14 cellular contexts compared by ENCODE assay signal in genomic region chr14:64444140-64444539, GRCh38. TPM values are rescaled to one million over a fixed set of nuclear protein-coding genes. Genes with fewer than 3 reads are reported as not detected.
DNase-seq lines count a peak whose midpoint lies in the region; ATAC-seq and TF ChIP-seq lines count a peak whose summit lies in the region.
"Had no signal": no experiment of that assay in that cellular context is flagged by ENCODE, and none has a peak within 500 bp of the region (broad histone marks: within the 10 kb centered on the region; RNA-seq: fewer than 3 reads in every experiment).

No MANE protein-coding gene starts in this region.

- peak overlapping the region; percentile 69 for H3K27ac ChIP-seq in temporal lobe (ENCODE audit: low read depth, low read length)
- H3K27ac ChIP-seq: thyroid gland had no signal

- H3K9me3 ChIP-seq in T-helper 17 cell (ENCODE audit: control insufficient read depth, low read length, poor library complexity, severe bottlenecking): no peaks in the 10 kb centered on the region
- H3K9me3 ChIP-seq: A549, colonic mucosa, thyroid gland had no signal

- peaks cover 48% of the 10 kb centered on the region for H3K4me1 Mint-ChIP-seq in activated CD8-positive, alpha-beta memory T cell treated with anti-CD3 and anti-CD28 coated beads, Interleukin-2, amount 10 ng/mL, durations not matched to agents 7 days and 5 days
- H3K4me1 Mint-ChIP-seq in T-helper 17 cell: peaks cover 20% of the 10 kb centered on the region
- H3K4me1 Mint-ChIP-seq in effector memory CD8-positive, alpha-beta T cell (ENCODE audit: low read depth in 2 of 2): peaks cover 26 to 31% of the 10 kb centered on the region in 2 donors

- H3K27ac Mint-ChIP-seq in activated CD8-positive, alpha-beta memory T cell treated with anti-CD3 and anti-CD28 coated beads, Interleukin-2, amount 10 ng/mL, durations not matched to agents 7 days and 5 days: peak overlapping the region; percentile 90
- H3K27ac Mint-ChIP-seq in T-helper 17 cell: peak overlapping the region; percentile 87
- H3K27ac Mint-ChIP-seq in effector memory CD8-positive, alpha-beta T cell: peak overlapping the region; percentile 87 to 97

- DNase-seq in activated CD8-positive, alpha-beta memory T cell treated with anti-CD3 and anti-CD28 coated beads, Interleukin-2, amount 10 ng/mL, durations not matched to agents 7 days and 5 days: no peak
- DNase-seq in activated CD8-positive, alpha-beta memory T cell treated with anti-CD3 and anti-CD28 coated beads, Interleukin-2, amount 50 U/mL, for 4 hours: no peak
- DNase-seq in T-helper 17 cell (no peak), foreskin fibroblast (no peak), omental fat pad (ENCODE audit: low spot score) (no peak)
- no peak for DNase-seq in effector memory CD8-positive, alpha-beta T cell
- DNase-seq: colonic mucosa, NCI-H1417, T1000, thyroid gland had no signal

- no peak overlapping the region for H3K4me3 ChIP-seq in foreskin fibroblast (ENCODE audit: low read depth in 1 of 2, low read length in 2 of 2)
- H3K4me3 ChIP-seq: A549, colonic mucosa, lung, thyroid gland had no signal

- no peak for ATAC-seq in activated CD8-positive, alpha-beta memory T cell treated with anti-CD3 and anti-CD28 coated beads, Interleukin-2, amount 10 ng/mL, durations not matched to agents 7 days and 5 days
- ATAC-seq in T-helper 17 cell (no peak), omental fat pad (ENCODE audit: low FRiP score) (no peak), HG03460 (IDR thresholded peaks at IDR 0.05; ENCODE audit: unreplicated experiment) (no peak)
- ATAC-seq in effector memory CD8-positive, alpha-beta T cell (replicated peaks): no peak

- peaks cover 60% of the 10 kb centered on the region for H3K36me3 Mint-ChIP-seq in activated CD8-positive, alpha-beta memory T cell treated with anti-CD3 and anti-CD28 coated beads, Interleukin-2, amount 10 ng/mL, durations not matched to agents 7 days and 5 days
- H3K36me3 Mint-ChIP-seq in T-helper 17 cell (ENCODE audit: low read depth): peaks cover 13% of the 10 kb centered on the region
- peaks cover 18% of the 10 kb centered on the region for H3K36me3 Mint-ChIP-seq in effector memory CD8-positive, alpha-beta T cell (ENCODE audit: insufficient read depth)

- CTCF ChIA-PET in activated CD8-positive, alpha-beta memory T cell treated with anti-CD3 and anti-CD28 coated beads, Interleukin-2, amount 10 ng/mL, durations not matched to agents 7 days and 5 days (lab: Charles Lee): interaction anchor here (1.6 to 6.9 kb wide), 2 partner anchors 12 to 17 kb away, joined by 4 to 61 read pairs; no protein-coding TSS in a partner anchor

- no peaks in the 10 kb centered on the region for H3K27me3 Mint-ChIP-seq in activated CD8-positive, alpha-beta memory T cell treated with anti-CD3 and anti-CD28 coated beads, Interleukin-2, amount 10 ng/mL, durations not matched to agents 7 days and 5 days
- no peaks in the 10 kb centered on the region for H3K27me3 Mint-ChIP-seq in T-helper 17 cell
- H3K27me3 Mint-ChIP-seq in effector memory CD8-positive, alpha-beta T cell: no peaks in the 10 kb centered on the region

- no peaks in the 10 kb centered on the region for H3K9me3 Mint-ChIP-seq in activated CD8-positive, alpha-beta memory T cell treated with anti-CD3 and anti-CD28 coated beads, Interleukin-2, amount 10 ng/mL, durations not matched to agents 7 days and 5 days (ENCODE audit: low read depth)
- no peaks in the 10 kb centered on the region for H3K9me3 Mint-ChIP-seq in effector memory CD8-positive, alpha-beta T cell

- H3K4me3 Mint-ChIP-seq in activated CD8-positive, alpha-beta memory T cell treated with anti-CD3 and anti-CD28 coated beads, Interleukin-2, amount 10 ng/mL, durations not matched to agents 7 days and 5 days: no peak overlapping the region
- H3K4me3 Mint-ChIP-seq in T-helper 17 cell: no peak overlapping the region
- H3K4me3 Mint-ChIP-seq in effector memory CD8-positive, alpha-beta T cell: no peak overlapping the region

- TF ChIP-seq CTCF in foreskin fibroblast (IDR thresholded peaks at IDR 0.05; ENCODE audit: low read depth, low read length): no peak
- no peak for TF ChIP-seq CTCF in omental fat pad (IDR thresholded peaks at IDR 0.05)

RNA-seq across cellular contexts. Expression of gene AKAP5, which starts 21.2 kb away (rescaled TPM):
- total RNA-seq in activated CD8-positive, alpha-beta memory T cell treated with anti-CD3 and anti-CD28 coated beads, Interleukin-2, amount 10 ng/mL, durations not matched to agents 7 days and 5 days: 10 to 100 TPM in 1 of 2 experiments, 1 to 10 TPM in 1; 8.8 to 23.2 TPM
- under 1 TPM; 0.12 to 0.16 TPM for total RNA-seq in T-helper 17 cell
- total RNA-seq in temporal lobe: 17.0 TPM
- 1 to 10 TPM in 1 of 4 donors, under 1 TPM in 3; 0.47 to 1.4 (median 0.66) TPM for total RNA-seq in omental fat pad

RNA-seq across cellular contexts. Expression of gene MTHFD1, which starts 56.0 kb away (rescaled TPM):
- 100 to 1,000 TPM; 223 to 316 TPM for total RNA-seq in activated CD8-positive, alpha-beta memory T cell treated with anti-CD3 and anti-CD28 coated beads, Interleukin-2, amount 10 ng/mL, durations not matched to agents 7 days and 5 days
- 10 to 100 TPM; 29.0 to 31.1 TPM for total RNA-seq in T-helper 17 cell
- total RNA-seq in temporal lobe: 28.0 TPM
- 100 to 1,000 TPM in 1 of 4 donors, 10 to 100 TPM in 3; 58.0 to 138 (median 86.9) TPM for total RNA-seq in omental fat pad

RNA-seq across cellular contexts. Expression of gene ZBTB25, which starts 59.5 kb away (rescaled TPM):
- total RNA-seq in activated CD8-positive, alpha-beta memory T cell treated with anti-CD3 and anti-CD28 coated beads, Interleukin-2, amount 10 ng/mL, durations not matched to agents 7 days and 5 days: 10 to 100 TPM; 31.4 to 42.8 TPM
- total RNA-seq in T-helper 17 cell: 10 to 100 TPM; 54.8 to 63.1 TPM
- total RNA-seq in temporal lobe: 12.8 TPM
- 10 to 100 TPM in 1 of 4 donors, 1 to 10 TPM in 3; 5.5 to 12.3 (median 8.6) TPM for total RNA-seq in omental fat pad
